In the genomic region with DNA sequence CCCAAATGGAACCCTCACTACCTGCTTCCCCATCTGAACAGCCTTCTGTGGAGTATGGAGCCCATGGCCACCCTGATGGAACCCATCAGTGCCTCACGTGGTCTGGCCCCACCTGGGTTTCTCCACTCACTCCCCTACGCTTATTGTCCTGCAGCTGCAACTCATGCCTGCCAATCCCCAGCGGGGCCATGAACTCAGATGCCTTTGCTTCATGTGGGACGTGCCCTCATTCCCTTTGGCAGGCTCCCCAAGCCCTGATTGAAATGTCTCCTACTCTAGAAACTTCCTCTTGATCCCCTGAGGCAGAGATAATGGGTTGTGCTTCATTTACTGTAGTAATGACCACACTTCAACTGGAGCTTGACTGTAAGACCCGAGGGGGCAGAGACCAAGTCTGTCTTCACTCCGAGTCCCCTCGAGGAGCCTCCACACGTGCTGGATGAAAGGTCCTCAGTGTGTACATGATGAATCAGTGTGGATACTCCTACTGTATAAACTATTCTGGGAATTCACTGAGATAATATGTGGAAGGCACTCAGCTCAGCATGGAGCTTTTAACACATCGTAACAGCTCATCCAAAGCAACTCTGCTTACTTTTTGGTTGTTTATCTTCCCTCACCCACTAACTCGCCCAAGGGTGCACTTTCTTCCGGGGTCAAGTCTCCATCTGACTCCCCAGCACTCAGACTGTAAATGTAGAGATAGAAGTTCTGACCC, we compare ENCODE assay signal across 16 cellular contexts.
A peak's percentile ranks its signal among the peaks of the same experiment; 100 is the strongest.
DNase-seq lines count a peak whose midpoint lies in the region; ATAC-seq and TF ChIP-seq lines count a peak whose summit lies in the region.
"Had no signal": no experiment of that assay in that cellular context is flagged by ENCODE, and none has a peak within 500 bp of the region (broad histone marks: within the 10 kb centered on the region; RNA-seq: fewer than 3 reads in every experiment).

No MANE protein-coding gene starts in this region.

- TF ChIP-seq POLR2A in breast epithelium (IDR thresholded peaks at IDR 0.05) = no peak

- H3K27me3 ChIP-seq in breast epithelium = no peaks in the 10 kb centered on the region
- H3K27me3 ChIP-seq: SJCRH30, suprapubic skin had no signal

- BruUV-seq in MCF 10A (replicated peaks; lab: Mats Ljungman, UMichigan) = no TSS peak

- TF ChIP-seq CTCF in breast epithelium (IDR thresholded peaks at IDR 0.05) (no peak), MCF 10A (IDR thresholded peaks at IDR 0.05; ENCODE audit: unreplicated experiment) (no peak)

- POLR2A ChIA-PET in MCF 10A (lab: Yijun Ruan, JAX) = no interaction called here

- peaks cover 24% of the 10 kb centered on the region for H3K4me1 Mint-ChIP-seq in MCF 10A (ENCODE audit: insufficient read depth, unreplicated experiment)
- H3K4me1 Mint-ChIP-seq in stimulated activated effector memory CD8-positive, alpha-beta T cell treated with anti-CD3 and anti-CD28 coated beads, Interleukin-12 subunit alpha, Interleukin-12 subunit beta, amount 100 ng/mL, for 72 hours = peaks cover 64% of the 10 kb centered on the region

- DNase-seq in breast epithelium (ENCODE audit: low spot score in 2 of 2) = no peak
- no peak for DNase-seq in MCF 10A (ENCODE audit: unreplicated experiment)
- DNase-seq in brain pericyte (ENCODE audit: low read depth, low spot score) = peak; percentile 79
- DNase-seq in kidney glomerular epithelial cell (lab: John Stamatoyannopoulos, UW) = peak; percentile 87
- DNase-seq in stimulated activated effector memory CD8-positive, alpha-beta T cell treated with anti-CD3 and anti-CD28 coated beads, Interleukin-12 subunit alpha, Interleukin-12 subunit beta, amount 100 ng/mL, for 72 hours (ENCODE audit: low spot score in 2 of 2) = no peak
- no peak for DNase-seq in NAMALWA (ENCODE audit: low spot score)
- no peak for DNase-seq in SW480 (ENCODE audit: low spot score)
- DNase-seq: activated naive CD4-positive, alpha-beta T cell; lower lobe of right lung; NCI-H2081 treated with DMSO at 0.1 percent for 48 hours; SJCRH30; stimulated activated CD4-positive, alpha-beta T cell treated with anti-CD3 and anti-CD28 coated beads, Interleukin-12 subunit alpha, Interleukin-12 subunit beta, amount 100 ng/mL, for 4 hours had no signal

- H3K27ac ChIP-seq in breast epithelium = peak overlapping the region; percentile 61 to 63
- H3K27ac ChIP-seq: HL-60, lower lobe of right lung, SJCRH30, suprapubic skin had no signal

- peaks cover 6 to 28% of the 10 kb centered on the region in 2 donors for H3K4me1 ChIP-seq in breast epithelium
- H3K4me1 ChIP-seq: HAP-1 had no signal

- CTCF ChIA-PET in MCF 10A (lab: Yijun Ruan, JAX) = no interaction called here

- H3K4me3 Mint-ChIP-seq in MCF 10A (ENCODE audit: unreplicated experiment) = no peak overlapping the region
- H3K4me3 Mint-ChIP-seq in stimulated activated effector memory CD8-positive, alpha-beta T cell treated with anti-CD3 and anti-CD28 coated beads, Interleukin-12 subunit alpha, Interleukin-12 subunit beta, amount 100 ng/mL, for 72 hours = no peak overlapping the region

- H3K27ac Mint-ChIP-seq in MCF 10A (ENCODE audit: low read depth, unreplicated experiment) = no peak overlapping the region
- peak overlapping the region; percentile 85 for H3K27ac Mint-ChIP-seq in stimulated activated effector memory CD8-positive, alpha-beta T cell treated with anti-CD3 and anti-CD28 coated beads, Interleukin-12 subunit alpha, Interleukin-12 subunit beta, amount 100 ng/mL, for 72 hours

- H3K9me3 Mint-ChIP-seq in MCF 10A (ENCODE audit: unreplicated experiment) = no peaks in the 10 kb centered on the region
- H3K9me3 Mint-ChIP-seq in stimulated activated effector memory CD8-positive, alpha-beta T cell treated with anti-CD3 and anti-CD28 coated beads, Interleukin-12 subunit alpha, Interleukin-12 subunit beta, amount 100 ng/mL, for 72 hours = no peaks in the 10 kb centered on the region

- no peaks in the 10 kb centered on the region for H3K9me3 ChIP-seq in breast epithelium
- H3K9me3 ChIP-seq: HAP-1, lower lobe of right lung, SJCRH30, suprapubic skin had no signal

- intact Hi-C loops in breast epithelium (cut with DNase I; ENCODE audit: low total_unique reads) (no loop called here), MCF 10A (cut with micrococcal nuclease) (no loop called here)

- no peak for ATAC-seq in stimulated activated effector memory CD8-positive, alpha-beta T cell treated with anti-CD3 and anti-CD28 coated beads, Interleukin-12 subunit alpha, Interleukin-12 subunit beta, amount 100 ng/mL, for 72 hours
- no peak for ATAC-seq in GM18519 (IDR thresholded peaks at IDR 0.05; ENCODE audit: low FRiP score, unreplicated experiment)
- ATAC-seq: lower lobe of right lung had no signal

- H3K36me3 ChIP-seq in breast epithelium = no peaks in the 10 kb centered on the region
- H3K36me3 ChIP-seq: HAP-1, lower lobe of right lung, SJCRH30, suprapubic skin had no signal

- no peaks in the 10 kb centered on the region for H3K36me3 Mint-ChIP-seq in MCF 10A (ENCODE audit: insufficient read depth, unreplicated experiment)
- peaks cover 18% of the 10 kb centered on the region for H3K36me3 Mint-ChIP-seq in stimulated activated effector memory CD8-positive, alpha-beta T cell treated with anti-CD3 and anti-CD28 coated beads, Interleukin-12 subunit alpha, Interleukin-12 subunit beta, amount 100 ng/mL, for 72 hours

- H3K27me3 Mint-ChIP-seq in MCF 10A (ENCODE audit: insufficient read depth, unreplicated experiment) = no peaks in the 10 kb centered on the region

- no peak overlapping the region for H3K4me3 ChIP-seq in breast epithelium
- H3K4me3 ChIP-seq: HAP-1, lower lobe of right lung, SJCRH30, suprapubic skin had no signal

Comparison
In these comparisons a context has a peak if more than half of its experiments do, and no peak if none do; other contexts are left out.
1. DNase-seq: peak in brain pericyte (single experiment) and kidney glomerular epithelial cell (single experiment); none in breast epithelium (0 of 2), MCF 10A (single experiment), stimulated activated effector memory CD8-positive, alpha-beta T cell treated with anti-CD3 and anti-CD28 coated beads, Interleukin-12 subunit alpha, Interleukin-12 subunit beta, amount 100 ng/mL, for 72 hours (0 of 2), NAMALWA (single experiment) and SW480 (single experiment).